In genomic region chr9:124834586-124834985, GRCh38 we compare ENCODE assay signal across 11 cellular contexts. TPM values are rescaled to one million over a fixed set of nuclear protein-coding genes. Genes with fewer than 3 reads are reported as not detected.
A peak's percentile ranks its signal among the peaks of the same experiment; 100 is the strongest.
DNase-seq lines count a peak whose midpoint lies in the region; ATAC-seq and TF ChIP-seq lines count a peak whose summit lies in the region.
"Had no signal": no experiment of that assay in that cellular context is flagged by ENCODE, and none has a peak within 500 bp of the region (broad histone marks: within the 10 kb centered on the region; RNA-seq: fewer than 3 reads in every experiment).

No MANE protein-coding gene starts in this region.

- no peak overlapping the region for H3K4me3 ChIP-seq in H7 (ENCODE audit: insufficient read depth, low read depth, low read length)
- H3K4me3 ChIP-seq in Panc1 (ENCODE audit: low read depth in 2 of 2, low read length in 2 of 2) = no peak overlapping the region
- H3K4me3 ChIP-seq in fibroblast of the aortic adventitia (ENCODE audit: low read depth, low read length) = no peak overlapping the region
- no peak overlapping the region for H3K4me3 ChIP-seq in spleen
- H3K4me3 ChIP-seq: skin epidermis, suprapubic skin had no signal

- H3K27ac ChIP-seq in Panc1 (ENCODE audit: low read length) = no peak overlapping the region
- H3K27ac ChIP-seq in spleen = peak overlapping the region in 1 of 8 donors; percentile 2
- H3K27ac ChIP-seq: suprapubic skin, WERI-Rb-1 had no signal

- 81 to 93% (median 86%) methylated on average over 5 to 7 of the region's 7 CpGs for WGBS in spleen, 5 donors

- H3K4me1 ChIP-seq in Panc1 (ENCODE audit: control insufficient read depth, insufficient read depth, low read length) (peaks cover 7% of the 10 kb centered on the region), spleen (peaks cover 3 to 44% (median 27%) of the 10 kb centered on the region in 6 donors)

- H3K36me3 ChIP-seq in H7 (replicated peaks; ENCODE audit: control insufficient read depth, insufficient read depth, low read length) (no peaks in the 10 kb centered on the region), Panc1 (ENCODE audit: control insufficient read depth, insufficient read depth, low read length) (no peaks in the 10 kb centered on the region), spleen (no peaks in the 10 kb centered on the region)
- H3K36me3 ChIP-seq: suprapubic skin, WERI-Rb-1 had no signal

- POLR2A ChIA-PET in Panc1 (lab: Charles Lee) = interaction anchor here (0.6 kb wide), 1 partner anchor 55 kb away, joined by 3 read pairs; no protein-coding TSS in a partner anchor

- DNase-seq in H7 (peak; percentile 51), Panc1 (ENCODE audit: low read depth, low spot score) (no peak), fibroblast of the aortic adventitia (ENCODE audit: low read depth) (peak; percentile 60), sciatic nerve (ENCODE audit: low spot score) (peak; percentile 63), GF-D8 (lab: John Stamatoyannopoulos, UW) (no peak), putamen (ENCODE audit: low spot score) (no peak), spleen (no peak)
- no peak for DNase-seq in stimulated activated naive CD4-positive, alpha-beta T cell (lab: John Stamatoyannopoulos, UW)
- DNase-seq: WERI-Rb-1 had no signal

- no peaks in the 10 kb centered on the region for H3K27me3 ChIP-seq in H7 (ENCODE audit: control insufficient read depth, insufficient read depth, low read length)
- no peaks in the 10 kb centered on the region for H3K27me3 ChIP-seq in Panc1 (ENCODE audit: control insufficient read depth, insufficient read depth, low read length)
- peaks cover 0 to 16% (median 3%) of the 10 kb centered on the region in 7 donors for H3K27me3 ChIP-seq in spleen (replicated peaks in 1 of 7)
- H3K27me3 ChIP-seq: suprapubic skin had no signal

- in situ Hi-C loops in Panc1 (cut with HindIII; ENCODE audit: low pct_unique_long_range_greater_than_20kb, low sequenced_read_pairs) = no loop called here

- CTCF ChIA-PET in Panc1 (lab: Charles Lee) = no interaction called here

- BruUV-seq in Panc1 (replicated peaks; lab: Mats Ljungman, UMichigan) = no TSS peak

- ATAC-seq in Panc1 = peak; percentile 69
- ATAC-seq in sciatic nerve = peak; percentile 35

- TF ChIP-seq POLR2A in spleen (IDR thresholded peaks at IDR 0.05) = no peak

- intact Hi-C loops in Panc1 (cut with micrococcal nuclease; ENCODE audit: unreplicated experiment) = no loop called here
- intact Hi-C loops in sciatic nerve (cut with DNase I) = no loop called here
- intact Hi-C loops in spleen (cut with DNase I; ENCODE audit: low total_unique reads) = no loop called here

- TF ChIP-seq CTCF in Panc1 (IDR thresholded peaks at IDR 0.05) (no peak), fibroblast of the aortic adventitia (IDR thresholded peaks at IDR 0.05; ENCODE audit: insufficient read depth, low read length) (no peak), spleen (IDR thresholded peaks at IDR 0.05 in 8 of 11, conservative IDR thresholded peaks at IDR 0.05 in 3 of 11) (no peak)

- H3K9me3 ChIP-seq in Panc1 (ENCODE audit: control insufficient read depth, insufficient read depth, low read depth, low read length) = no peaks in the 10 kb centered on the region
- no peaks in the 10 kb centered on the region for H3K9me3 ChIP-seq in spleen
- H3K9me3 ChIP-seq: suprapubic skin had no signal

RNA-seq across cellular contexts. Expression of gene WDR38, which starts 18.7 kb away (rescaled TPM):
- not detected in 2 replicates for total RNA-seq in H7 (2014; rRNA removed; shearing (Covaris generic))
- total RNA-seq in Panc1 (2021; ENCODE audit: unreplicated experiment) = not detected
- polyA plus RNA-seq in Panc1 (2012; ENCODE audit: insufficient read length) = not detected
- not detected in 2 replicates for total RNA-seq in fibroblast of the aortic adventitia (ENCODE audit: low replicate concordance)
- total RNA-seq in sciatic nerve = not detected
- total RNA-seq in spleen = not detected
- polyA plus RNA-seq in spleen = not detected
- total RNA-seq: suprapubic skin had no signal

RNA-seq across cellular contexts. Expression of gene RPL35, which starts 27.2 kb away (rescaled TPM):
- 2,762 and 3,564 TPM in 2 replicates for total RNA-seq in H7 (2014; rRNA removed; shearing (Covaris generic))
- total RNA-seq in Panc1 (2021; ENCODE audit: unreplicated experiment) (758 TPM), fibroblast of the aortic adventitia (ENCODE audit: low replicate concordance) (356 and 2,683 TPM in 2 replicates), sciatic nerve (855 TPM), spleen (1,000 to 10,000 TPM in 4 of 7 donors, 100 to 1,000 TPM in 3; 873 to 1,139 (median 1,001) TPM)
- polyA plus RNA-seq in Panc1 (2012; ENCODE audit: insufficient read length) = 1,211 TPM
- polyA plus RNA-seq in spleen = 1,000 to 10,000 TPM; 7,414 to 8,208 (median 8,201) TPM

RNA-seq across cellular contexts. Expression of gene ARPC5L, which starts 27.3 kb away (rescaled TPM):
- 34.5 and 42.4 TPM in 2 replicates for total RNA-seq in H7 (2014; rRNA removed; shearing (Covaris generic))
- total RNA-seq in Panc1 (2021; ENCODE audit: unreplicated experiment) = 39.6 TPM
- polyA plus RNA-seq in Panc1 (2012; ENCODE audit: insufficient read length) = 45.4 TPM
- total RNA-seq in fibroblast of the aortic adventitia (ENCODE audit: low replicate concordance) = 19.6 and 21.3 TPM in 2 replicates
- 21.7 TPM for total RNA-seq in sciatic nerve
- 10 to 100 TPM; 33.6 to 50.4 (median 47.3) TPM for total RNA-seq in spleen
- 10 to 100 TPM; 48.1 to 75.3 (median 48.9) TPM for polyA plus RNA-seq in spleen

RNA-seq across cellular contexts. Expression of gene OLFML2A, which starts 57.7 kb away (rescaled TPM):
- total RNA-seq in H7 (2014; rRNA removed; shearing (Covaris generic)) = 5.6 and 7.4 TPM in 2 replicates
- 44.5 TPM for total RNA-seq in Panc1 (2021; ENCODE audit: unreplicated experiment)
- 34.5 TPM for polyA plus RNA-seq in Panc1 (2012; ENCODE audit: insufficient read length)
- total RNA-seq in fibroblast of the aortic adventitia (ENCODE audit: low replicate concordance) = 1.7 and 13.7 TPM in 2 replicates
- total RNA-seq in sciatic nerve = 110 TPM
- 100 to 1,000 TPM in 6 of 7 donors, 10 to 100 TPM in 1; 44.0 to 187 (median 139) TPM for total RNA-seq in spleen
- 10 to 100 TPM in 1 of 3 donors, 1 to 10 TPM in 2; 3.0 to 12.5 (median 3.2) TPM for polyA plus RNA-seq in spleen

Comparison
In these comparisons a context has a peak if more than half of its experiments do, and no peak if none do; other contexts are left out.
1. DNase-seq: peak in H7 (single experiment), fibroblast of the aortic adventitia (single experiment) and sciatic nerve (single experiment); none in Panc1 (single experiment), GF-D8 (single experiment), putamen (single experiment), spleen (single experiment) and stimulated activated naive CD4-positive, alpha-beta T cell (0 of 6).